In genomic region chr2:38775921-38776225, GRCh38 we compare ENCODE assay signal across 19 cellular contexts. TPM values are rescaled to one million over a fixed set of nuclear protein-coding genes. Genes with fewer than 3 reads are reported as not detected.
DNase-seq lines count a peak whose midpoint lies in the region; ATAC-seq and TF ChIP-seq lines count a peak whose summit lies in the region.
"Had no signal": no experiment of that assay in that cellular context is flagged by ENCODE, and none has a peak within 500 bp of the region (broad histone marks: within the 10 kb centered on the region; RNA-seq: fewer than 3 reads in every experiment).

No MANE protein-coding gene starts in this region.

- H3K36me3 ChIP-seq in Caco-2 (ENCODE audit: control insufficient read depth, insufficient read depth, low read length) (no peaks in the 10 kb centered on the region), esophagus squamous epithelium (peaks cover 0 to 7% (median 0%) of the 10 kb centered on the region in 3 donors), upper lobe of right lung (peaks cover 2% of the 10 kb centered on the region)

- no peak for TF ChIP-seq POLR2A in esophagus squamous epithelium (IDR thresholded peaks at IDR 0.05)

- intact Hi-C loops in activated CD4-positive, alpha-beta T cell treated with anti-CD3 and anti-CD28 coated beads, Interleukin-2, amount 10 ng/mL, durations not matched to agents 24 days and 14 days (cut with micrococcal nuclease) = no loop called here
- intact Hi-C loops in Caco-2 (cut with micrococcal nuclease; ENCODE audit: unreplicated experiment) (no loop called here), esophagus squamous epithelium (cut with DNase I) (no loop called here), upper lobe of right lung (cut with DNase I) (no loop called here)

- BruUV-seq in Caco-2 (replicated peaks; lab: Mats Ljungman, UMichigan) = no TSS peak

- TF ChIP-seq CTCF in Caco-2 (IDR thresholded peaks at IDR 0.05; ENCODE audit: insufficient read depth in 1 of 2, low read depth in 1 of 2, low read length in 1 of 2, severe bottlenecking in 1 of 2, unreplicated experiment in 1 of 2) = no peak
- TF ChIP-seq CTCF in brain (conservative IDR thresholded peaks at IDR 0.05) = no peak
- TF ChIP-seq CTCF in progenitor cell of endocrine pancreas (IDR thresholded peaks at IDR 0.05; ENCODE audit: unreplicated experiment) = no peak
- no peak for TF ChIP-seq CTCF in esophagus squamous epithelium (IDR thresholded peaks at IDR 0.05)
- no peak for TF ChIP-seq CTCF in upper lobe of right lung (IDR thresholded peaks at IDR 0.05)

- H3K4me1 Mint-ChIP-seq in activated CD4-positive, alpha-beta T cell treated with anti-CD3 and anti-CD28 coated beads, Interleukin-2, amount 10 ng/mL, durations not matched to agents 24 days and 14 days = peaks cover 13% of the 10 kb centered on the region
- H3K4me1 Mint-ChIP-seq in Caco-2 (ENCODE audit: low read depth, unreplicated experiment) (peaks cover 13% of the 10 kb centered on the region), brain (peaks cover 17% of the 10 kb centered on the region), progenitor cell of endocrine pancreas (ENCODE audit: low read depth) (peaks cover 11% of the 10 kb centered on the region)

- H3K4me3 ChIP-seq in Caco-2 (ENCODE audit: low read depth, low read length) (no peak overlapping the region), esophagus squamous epithelium (no peak overlapping the region), upper lobe of right lung (no peak overlapping the region)

- peaks cover 11% of the 10 kb centered on the region; the same call in 1 of the 2 replicates for H3K4me1 ChIP-seq in Caco-2
- H3K4me1 ChIP-seq in esophagus squamous epithelium = peaks cover 0 to 16% (median 7%) of the 10 kb centered on the region in 3 donors
- H3K4me1 ChIP-seq in upper lobe of right lung = peaks cover 7% of the 10 kb centered on the region

- H3K27ac ChIP-seq in esophagus squamous epithelium = no peak overlapping the region
- no peak overlapping the region for H3K27ac ChIP-seq in upper lobe of right lung

- peaks cover 18% of the 10 kb centered on the region for H3K27me3 Mint-ChIP-seq in activated CD4-positive, alpha-beta T cell treated with anti-CD3 and anti-CD28 coated beads, Interleukin-2, amount 10 ng/mL, durations not matched to agents 24 days and 14 days
- no peaks in the 10 kb centered on the region for H3K27me3 Mint-ChIP-seq in Caco-2 (ENCODE audit: insufficient read depth, unreplicated experiment)
- peaks cover 18% of the 10 kb centered on the region for H3K27me3 Mint-ChIP-seq in brain
- H3K27me3 Mint-ChIP-seq in progenitor cell of endocrine pancreas = peaks cover 22% of the 10 kb centered on the region

- no peak for ATAC-seq in upper lobe of right lung
- ATAC-seq: CD8-positive, alpha-beta T cell; PC-3 had no signal

- no peak overlapping the region for H3K27ac Mint-ChIP-seq in activated CD4-positive, alpha-beta T cell treated with anti-CD3 and anti-CD28 coated beads, Interleukin-2, amount 10 ng/mL, durations not matched to agents 24 days and 14 days
- H3K27ac Mint-ChIP-seq in Caco-2 (ENCODE audit: unreplicated experiment) = no peak overlapping the region
- no peak overlapping the region for H3K27ac Mint-ChIP-seq in brain
- H3K27ac Mint-ChIP-seq in progenitor cell of endocrine pancreas = no peak overlapping the region
- H3K27ac Mint-ChIP-seq: CD8-positive, alpha-beta T cell had no signal

- peaks cover 6% of the 10 kb centered on the region for H3K36me3 Mint-ChIP-seq in activated CD4-positive, alpha-beta T cell treated with anti-CD3 and anti-CD28 coated beads, Interleukin-2, amount 10 ng/mL, durations not matched to agents 24 days and 14 days (ENCODE audit: low read depth)
- peaks cover 20% of the 10 kb centered on the region for H3K36me3 Mint-ChIP-seq in Caco-2 (ENCODE audit: insufficient read depth, unreplicated experiment)
- peaks cover 6% of the 10 kb centered on the region for H3K36me3 Mint-ChIP-seq in brain
- peaks cover 1% of the 10 kb centered on the region for H3K36me3 Mint-ChIP-seq in progenitor cell of endocrine pancreas (ENCODE audit: insufficient read depth)

- H3K4me3 Mint-ChIP-seq in activated CD4-positive, alpha-beta T cell treated with anti-CD3 and anti-CD28 coated beads, Interleukin-2, amount 10 ng/mL, durations not matched to agents 24 days and 14 days = peak overlapping the region; percentile 59
- peak overlapping the region; percentile 43 for H3K4me3 Mint-ChIP-seq in Caco-2 (ENCODE audit: unreplicated experiment)
- H3K4me3 Mint-ChIP-seq in brain = peak overlapping the region in 4 of 5 experiments; percentile 63 to 73 (median 72)
- H3K4me3 Mint-ChIP-seq in progenitor cell of endocrine pancreas (ENCODE audit: low read depth) = peak overlapping the region; percentile 4

- POLR2A ChIA-PET in Caco-2 (lab: Charles Lee) = interaction anchor here (0.5 to 2.2 kb wide), 2 partner anchors 25 to 28 kb away, joined by 3 to 11 read pairs; partner anchors contain the start of gene SRSF7

- WGBS in esophagus squamous epithelium, 2 donors = 72 to 86% methylated on average over 7 of the region's 7 CpGs

- no peaks in the 10 kb centered on the region for H3K9me3 Mint-ChIP-seq in activated CD4-positive, alpha-beta T cell treated with anti-CD3 and anti-CD28 coated beads, Interleukin-2, amount 10 ng/mL, durations not matched to agents 24 days and 14 days
- no peaks in the 10 kb centered on the region for H3K9me3 Mint-ChIP-seq in Caco-2 (ENCODE audit: unreplicated experiment)
- H3K9me3 Mint-ChIP-seq in brain = no peaks in the 10 kb centered on the region
- H3K9me3 Mint-ChIP-seq in progenitor cell of endocrine pancreas (ENCODE audit: low read depth) = no peaks in the 10 kb centered on the region
- H3K9me3 Mint-ChIP-seq: CD8-positive, alpha-beta T cell had no signal

- no peak for DNase-seq in activated CD4-positive, alpha-beta T cell treated with anti-CD3 and anti-CD28 coated beads, Interleukin-2, amount 10 ng/mL, durations not matched to agents 24 days and 14 days
- no peak for DNase-seq in activated CD4-positive, alpha-beta T cell treated with anti-CD3 and anti-CD28 coated beads for 4 hours
- DNase-seq in Caco-2 (no peak), progenitor cell of endocrine pancreas (ENCODE audit: low spot score, unreplicated experiment) (no peak), esophagus squamous epithelium (lab: John Stamatoyannopoulos, UW) (no peak), upper lobe of right lung (no peak)
- no peak for DNase-seq in activated effector memory CD4-positive, alpha-beta T cell treated with Interleukin-2 at 50 U/mL for 16 hours
- DNase-seq: 8988T; CD8-positive, alpha-beta T cell; Karpas-422; NCI-H1417 treated with DMSO at 0.1 percent for 48 hours; NCI-H187 treated with DMSO at 0.1 percent for 48 hours; NCI-H2227 treated with DMSO at 0.1 percent for 48 hours; NCI-H510A treated with DMSO at 0.1 percent for 48 hours; NCI-H774; PC-3; RPMI8226; SHP77 treated with DMSO at 0.1 percent for 48 hours had no signal

- CTCF ChIA-PET in Caco-2 (lab: Charles Lee) = interaction anchor here (0.6 kb wide), 1 partner anchor 28 kb away, joined by 3 read pairs; no protein-coding TSS in a partner anchor

- no peaks in the 10 kb centered on the region for H3K27me3 ChIP-seq in Caco-2 (replicated peaks; ENCODE audit: control insufficient read depth, insufficient read depth, low read length)
- no peaks in the 10 kb centered on the region for H3K27me3 ChIP-seq in esophagus squamous epithelium
- H3K27me3 ChIP-seq in upper lobe of right lung = no peaks in the 10 kb centered on the region

- no peaks in the 10 kb centered on the region for H3K9me3 ChIP-seq in Caco-2
- H3K9me3 ChIP-seq in esophagus squamous epithelium = no peaks in the 10 kb centered on the region
- no peaks in the 10 kb centered on the region for H3K9me3 ChIP-seq in upper lobe of right lung

RNA-seq across cellular contexts. Expression of gene GEMIN6, which starts 2.1 kb away (rescaled TPM):
- total RNA-seq in activated CD4-positive, alpha-beta T cell treated with anti-CD3 and anti-CD28 coated beads, Interleukin-2, amount 10 ng/mL, durations not matched to agents 24 days and 14 days = 35.8 and 36.7 TPM in 2 replicates
- total RNA-seq in Caco-2 (2022) (21.3 and 24.2 TPM in 2 replicates), progenitor cell of endocrine pancreas (16.3 and 17.5 TPM in 2 replicates), esophagus squamous epithelium (1 to 10 TPM; 3.7 to 7.2 (median 4.9) TPM), upper lobe of right lung (10.6 TPM)
- polyA plus RNA-seq in brain (ENCODE audit: insufficient read depth, low read depth, low replicate concordance) = 7.3 TPM

RNA-seq across cellular contexts. Expression of gene SRSF7, which starts 24.7 kb away (rescaled TPM):
- total RNA-seq in activated CD4-positive, alpha-beta T cell treated with anti-CD3 and anti-CD28 coated beads, Interleukin-2, amount 10 ng/mL, durations not matched to agents 24 days and 14 days = 415 and 419 TPM in 2 replicates
- 224 and 233 TPM in 2 replicates for total RNA-seq in Caco-2 (2022)
- 104 TPM for polyA plus RNA-seq in brain (ENCODE audit: insufficient read depth, low read depth, low replicate concordance)
- total RNA-seq in progenitor cell of endocrine pancreas = 258 TPM in 2 replicates
- total RNA-seq in esophagus squamous epithelium = 100 to 1,000 TPM in 2 of 4 donors, 10 to 100 TPM in 2; 57.0 to 127 (median 103) TPM
- 112 TPM for total RNA-seq in upper lobe of right lung

Comparison
In these comparisons a context has a peak if more than half of its experiments do, and no peak if none do; other contexts are left out.
1. H3K4me3 Mint-ChIP-seq: peak in every context shown above with its lines; median percentile 72 in brain; 59 in activated CD4-positive, alpha-beta T cell treated with anti-CD3 and anti-CD28 coated beads, Interleukin-2, amount 10 ng/mL, durations not matched to agents 24 days and 14 days; 43 in Caco-2; 4 in progenitor cell of endocrine pancreas.